ENCODE assay signal across 3 cellular contexts in genomic region chr1:28449904-28450303, GRCh38.
A peak's percentile ranks its signal among the peaks of the same experiment; 100 is the strongest.
TF ChIP-seq lines count a peak whose summit lies in the region.

No MANE protein-coding gene starts in this region.

TF ChIP-seq in SK-N-SH, 30 proteins besides CTCF, POLR2A, EP300 and RAD21 (continued from another document):
- TF ChIP-seq TEAD4 (IDR thresholded peaks at IDR 0.05; ENCODE audit: borderline replicate concordance, insufficient read depth) (no peak), YY1 (IDR thresholded peaks at IDR 0.05; ENCODE audit: low read depth) (no peak), RFX5 (IDR thresholded peaks at IDR 0.05; ENCODE audit: low read length) (no peak), GABPA (IDR thresholded peaks at IDR 0.05; ENCODE audit: low read depth) (no peak), JUND (IDR thresholded peaks at IDR 0.05) (no peak), FOSL2 (IDR thresholded peaks at IDR 0.05; ENCODE audit: borderline replicate concordance, low read depth) (no peak), REST (IDR thresholded peaks at IDR 0.05; ENCODE audit: low read depth, low read length) (no peak), MEF2A (IDR thresholded peaks at IDR 0.05; ENCODE audit: borderline replicate concordance, low read depth) (no peak), RXRA (IDR thresholded peaks at IDR 0.05; ENCODE audit: borderline replicate concordance, low read depth) (no peak), FOXJ3 (CRISPR knock-in tag; IDR thresholded peaks at IDR 0.05) (no peak), CHD2 (IDR thresholded peaks at IDR 0.05; ENCODE audit: low read length, partially characterized antibody) (no peak), NRF1 (IDR thresholded peaks at IDR 0.05; ENCODE audit: low read depth, low read length) (no peak), GATA2 (CRISPR knock-in tag; IDR thresholded peaks at IDR 0.05) (no peak), TCF12 (IDR thresholded peaks at IDR 0.05) (no peak)
- TF ChIP-seq, protein P1, sequence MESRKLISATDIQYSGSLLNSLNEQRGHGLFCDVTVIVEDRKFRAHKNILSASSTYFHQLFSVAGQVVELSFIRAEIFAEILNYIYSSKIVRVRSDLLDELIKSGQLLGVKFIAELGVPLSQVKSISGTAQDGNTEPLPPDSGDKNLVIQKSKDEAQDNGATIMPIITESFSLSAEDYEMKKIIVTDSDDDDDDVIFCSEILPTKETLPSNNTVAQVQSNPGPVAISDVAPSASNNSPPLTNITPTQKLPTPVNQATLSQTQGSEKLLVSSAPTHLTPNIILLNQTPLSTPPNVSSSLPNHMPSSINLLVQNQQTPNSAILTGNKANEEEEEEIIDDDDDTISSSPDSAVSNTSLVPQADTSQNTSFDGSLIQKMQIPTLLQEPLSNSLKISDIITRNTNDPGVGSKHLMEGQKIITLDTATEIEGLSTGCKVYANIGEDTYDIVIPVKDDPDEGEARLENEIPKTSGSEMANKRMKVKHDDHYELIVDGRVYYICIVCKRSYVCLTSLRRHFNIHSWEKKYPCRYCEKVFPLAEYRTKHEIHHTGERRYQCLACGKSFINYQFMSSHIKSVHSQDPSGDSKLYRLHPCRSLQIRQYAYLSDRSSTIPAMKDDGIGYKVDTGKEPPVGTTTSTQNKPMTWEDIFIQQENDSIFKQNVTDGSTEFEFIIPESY (IDR thresholded peaks at IDR 0.05; ENCODE audit: borderline replicate concordance, low read depth) = no peak
- TF ChIP-seq, protein P2, sequence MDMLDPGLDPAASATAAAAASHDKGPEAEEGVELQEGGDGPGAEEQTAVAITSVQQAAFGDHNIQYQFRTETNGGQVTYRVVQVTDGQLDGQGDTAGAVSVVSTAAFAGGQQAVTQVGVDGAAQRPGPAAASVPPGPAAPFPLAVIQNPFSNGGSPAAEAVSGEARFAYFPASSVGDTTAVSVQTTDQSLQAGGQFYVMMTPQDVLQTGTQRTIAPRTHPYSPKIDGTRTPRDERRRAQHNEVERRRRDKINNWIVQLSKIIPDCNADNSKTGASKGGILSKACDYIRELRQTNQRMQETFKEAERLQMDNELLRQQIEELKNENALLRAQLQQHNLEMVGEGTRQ (IDR thresholded peaks at IDR 0.05; ENCODE audit: borderline replicate concordance, low read depth, low read length) = no peak
TF ChIP-seq in SK-N-SH: peak in this region for 0.

TF ChIP-seq in SK-N-SH treated with all-trans-retinoic acid at 6 μM for 48 hours, 23 proteins besides CTCF, POLR2A, EP300 and RAD21 (continued from another document):
- no peak for TF ChIP-seq SNAI2 (CRISPR knock-in tag; IDR thresholded peaks at IDR 0.05)
- no peak for TF ChIP-seq ISL1 (CRISPR knock-in tag; IDR thresholded peaks at IDR 0.05)
- TF ChIP-seq GLIS3 (CRISPR knock-in tag; IDR thresholded peaks at IDR 0.05) = no peak
- no peak for TF ChIP-seq POU6F1 (CRISPR knock-in tag; IDR thresholded peaks at IDR 0.05; ENCODE audit: borderline replicate concordance, low read depth)
- TF ChIP-seq OSR1 (CRISPR knock-in tag; IDR thresholded peaks at IDR 0.05) = no peak
- no peak for TF ChIP-seq ZFP30 (CRISPR knock-in tag; IDR thresholded peaks at IDR 0.05)
- TF ChIP-seq ARNTL (CRISPR knock-in tag; IDR thresholded peaks at IDR 0.05; ENCODE audit: borderline replicate concordance, low read depth) = no peak
- TF ChIP-seq CSDC2 (CRISPR knock-in tag; IDR thresholded peaks at IDR 0.05) = no peak
- no peak for TF ChIP-seq ESRRG (CRISPR knock-in tag; IDR thresholded peaks at IDR 0.05)
- TF ChIP-seq PATZ1 (CRISPR knock-in tag; IDR thresholded peaks at IDR 0.05; ENCODE audit: borderline replicate concordance) = no peak
- no peak for TF ChIP-seq ZFP3 (CRISPR knock-in tag; IDR thresholded peaks at IDR 0.05)
- TF ChIP-seq CREB5 (CRISPR knock-in tag; IDR thresholded peaks at IDR 0.05; ENCODE audit: low read depth) = no peak
- no peak for TF ChIP-seq PPARA (CRISPR knock-in tag; IDR thresholded peaks at IDR 0.05; ENCODE audit: borderline replicate concordance)
TF ChIP-seq in SK-N-SH treated with all-trans-retinoic acid at 6 μM for 48 hours: peak in this region for 0.

TF ChIP-seq in K562, 482 proteins besides CTCF, POLR2A, EP300 and RAD21 (continued from another document and continues in another):
- TF ChIP-seq, protein P3, sequence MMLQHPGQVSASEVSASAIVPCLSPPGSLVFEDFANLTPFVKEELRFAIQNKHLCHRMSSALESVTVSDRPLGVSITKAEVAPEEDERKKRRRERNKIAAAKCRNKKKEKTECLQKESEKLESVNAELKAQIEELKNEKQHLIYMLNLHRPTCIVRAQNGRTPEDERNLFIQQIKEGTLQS (IDR thresholded peaks at IDR 0.05) = peak; percentile 35; the same call in 1 of the 2 replicates
- TF ChIP-seq, protein P3 (CRISPR knock-in tag; conservative IDR thresholded peaks at IDR 0.05) = no peak
- TF ChIP-seq, protein P4, sequence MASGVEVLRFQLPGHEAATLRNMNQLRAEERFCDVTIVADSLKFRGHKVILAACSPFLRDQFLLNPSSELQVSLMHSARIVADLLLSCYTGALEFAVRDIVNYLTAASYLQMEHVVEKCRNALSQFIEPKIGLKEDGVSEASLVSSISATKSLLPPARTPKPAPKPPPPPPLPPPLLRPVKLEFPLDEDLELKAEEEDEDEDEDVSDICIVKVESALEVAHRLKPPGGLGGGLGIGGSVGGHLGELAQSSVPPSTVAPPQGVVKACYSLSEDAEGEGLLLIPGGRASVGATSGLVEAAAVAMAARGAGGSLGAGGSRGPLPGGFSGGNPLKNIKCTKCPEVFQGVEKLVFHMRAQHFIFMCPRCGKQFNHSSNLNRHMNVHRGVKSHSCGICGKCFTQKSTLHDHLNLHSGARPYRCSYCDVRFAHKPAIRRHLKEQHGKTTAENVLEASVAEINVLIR (CRISPR knock-in tag; IDR thresholded peaks at IDR 0.05) = 0 out of 2 replicates have a peak, but pooled peaks have one; percentile 33
- peak; percentile 77 for TF ChIP-seq TCF3 (CRISPR knock-in tag; IDR thresholded peaks at IDR 0.05)
- TF ChIP-seq TAL1 (IDR thresholded peaks at IDR 0.05) = peak; percentile 65
- TF ChIP-seq BACH1 (tag; IDR thresholded peaks at IDR 0.05) = 0 out of 2 replicates have a peak, but pooled peaks have one; percentile 32
- TF ChIP-seq LEF1 (IDR thresholded peaks at IDR 0.05) = peak; percentile 79
- TF ChIP-seq MIER1 (IDR thresholded peaks at IDR 0.05; ENCODE audit: low read depth) = 0 out of 2 replicates have a peak, but pooled peaks have one; percentile 3
- no peak for TF ChIP-seq TRIM28 (IDR thresholded peaks at IDR 0.05)
- TF ChIP-seq CBFA2T2 (conservative IDR thresholded peaks at IDR 0.05) = peak; percentile 59
- TF ChIP-seq ATF1 (CRISPR knock-in tag; IDR thresholded peaks at IDR 0.05) = no peak
- TF ChIP-seq ATF1 (tag; IDR thresholded peaks at IDR 0.05) = peak; percentile 82
- no peak for TF ChIP-seq HDGF (IDR thresholded peaks at IDR 0.05)
- TF ChIP-seq ZFP1 (CRISPR knock-in tag; IDR thresholded peaks at IDR 0.05) = no peak
- TF ChIP-seq ZNF592 (IDR thresholded peaks at IDR 0.05) = 0 out of 2 replicates have a peak, but pooled peaks have one; percentile 40
- 0 out of 2 replicates have a peak, but pooled peaks have one; percentile 44 for TF ChIP-seq RNF2 (IDR thresholded peaks at IDR 0.05)
- peak; percentile 55; the same call in 1 of the 2 replicates for TF ChIP-seq SOX6 (IDR thresholded peaks at IDR 0.05)
- TF ChIP-seq SMARCE1 (IDR thresholded peaks at IDR 0.05) = peak; percentile 67; the same call in 1 of the 2 replicates
- TF ChIP-seq MEIS2 (IDR thresholded peaks at IDR 0.05; ENCODE audit: partially characterized antibody) = peak; percentile 82
- TF ChIP-seq DACH1 (IDR thresholded peaks at IDR 0.05; ENCODE audit: partially characterized antibody) = peak; percentile 48
- TF ChIP-seq ZNF644 (tag; IDR thresholded peaks at IDR 0.05; ENCODE audit: low read depth) = no peak
- TF ChIP-seq, protein P5, sequence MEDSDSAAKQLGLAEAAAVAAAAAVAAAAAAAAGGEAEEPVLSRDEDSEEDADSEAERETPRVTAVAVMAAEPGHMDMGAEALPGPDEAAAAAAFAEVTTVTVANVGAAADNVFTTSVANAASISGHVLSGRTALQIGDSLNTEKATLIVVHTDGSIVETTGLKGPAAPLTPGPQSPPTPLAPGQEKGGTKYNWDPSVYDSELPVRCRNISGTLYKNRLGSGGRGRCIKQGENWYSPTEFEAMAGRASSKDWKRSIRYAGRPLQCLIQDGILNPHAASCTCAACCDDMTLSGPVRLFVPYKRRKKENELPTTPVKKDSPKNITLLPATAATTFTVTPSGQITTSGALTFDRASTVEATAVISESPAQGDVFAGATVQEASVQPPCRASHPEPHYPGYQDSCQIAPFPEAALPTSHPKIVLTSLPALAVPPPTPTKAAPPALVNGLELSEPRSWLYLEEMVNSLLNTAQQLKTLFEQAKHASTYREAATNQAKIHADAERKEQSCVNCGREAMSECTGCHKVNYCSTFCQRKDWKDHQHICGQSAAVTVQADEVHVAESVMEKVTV (CRISPR knock-in tag; IDR thresholded peaks at IDR 0.05) = no peak
- peak; percentile 56; the same call in 1 of the 2 replicates for TF ChIP-seq JUND (IDR thresholded peaks at IDR 0.05; ENCODE audit: borderline replicate concordance, low read depth, low read length)
- TF ChIP-seq JUND (tag; IDR thresholded peaks at IDR 0.05; ENCODE audit: borderline replicate concordance, low read depth, low read length) = no peak; the same call in 2 of the 3 replicates
- 0 out of 2 replicates have a peak, but pooled peaks have one; percentile 48 for TF ChIP-seq FOXM1 (IDR thresholded peaks at IDR 0.05; ENCODE audit: low read depth)
- TF ChIP-seq FOXM1 (CRISPR knock-in tag; IDR thresholded peaks at IDR 0.05; ENCODE audit: low read depth) = no peak
- TF ChIP-seq CREB1 (IDR thresholded peaks at IDR 0.05) = peak; percentile 70
- TF ChIP-seq CREB1 (CRISPR knock-in tag; IDR thresholded peaks at IDR 0.05) = no peak
- no peak for TF ChIP-seq ZNF75A (CRISPR knock-in tag; IDR thresholded peaks at IDR 0.05)
- TF ChIP-seq KLF16 (IDR thresholded peaks at IDR 0.05) = peak; percentile 43
- TF ChIP-seq NFRKB (IDR thresholded peaks at IDR 0.05; ENCODE audit: low read depth) = 0 out of 2 replicates have a peak, but pooled peaks have one; percentile 28
- TF ChIP-seq MAZ (CRISPR knock-in tag; conservative IDR thresholded peaks at IDR 0.05 in 1 of 2, IDR thresholded peaks at IDR 0.05 in 1 of 2) = 0 out of 4 replicates have a peak, but pooled peaks of 1 of the 2 experiments have one; percentile 32
- peak; percentile 64 for TF ChIP-seq NCOR1 (IDR thresholded peaks at IDR 0.05)
- TF ChIP-seq TRIM24 (IDR thresholded peaks at IDR 0.05) = 0 out of 4 replicates have a peak, but pooled peaks of 1 of the 2 experiments have one; percentile 11
- TF ChIP-seq ELF1 (tag; IDR thresholded peaks at IDR 0.05) = no peak
- TF ChIP-seq, protein P6, sequence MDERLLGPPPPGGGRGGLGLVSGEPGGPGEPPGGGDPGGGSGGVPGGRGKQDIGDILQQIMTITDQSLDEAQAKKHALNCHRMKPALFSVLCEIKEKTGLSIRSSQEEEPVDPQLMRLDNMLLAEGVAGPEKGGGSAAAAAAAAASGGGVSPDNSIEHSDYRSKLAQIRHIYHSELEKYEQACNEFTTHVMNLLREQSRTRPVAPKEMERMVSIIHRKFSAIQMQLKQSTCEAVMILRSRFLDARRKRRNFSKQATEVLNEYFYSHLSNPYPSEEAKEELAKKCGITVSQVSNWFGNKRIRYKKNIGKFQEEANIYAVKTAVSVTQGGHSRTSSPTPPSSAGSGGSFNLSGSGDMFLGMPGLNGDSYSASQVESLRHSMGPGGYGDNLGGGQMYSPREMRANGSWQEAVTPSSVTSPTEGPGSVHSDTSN (CRISPR knock-in tag; IDR thresholded peaks at IDR 0.05; ENCODE audit: low read depth) = no peak
- TF ChIP-seq, protein P6 (tag; conservative IDR thresholded peaks at IDR 0.05; ENCODE audit: low read depth) = peak; percentile 62
- TF ChIP-seq ARID1B (IDR thresholded peaks at IDR 0.05) = peak; percentile 88
